1 cellular context compared by ENCODE assay signal in the genomic region with DNA sequence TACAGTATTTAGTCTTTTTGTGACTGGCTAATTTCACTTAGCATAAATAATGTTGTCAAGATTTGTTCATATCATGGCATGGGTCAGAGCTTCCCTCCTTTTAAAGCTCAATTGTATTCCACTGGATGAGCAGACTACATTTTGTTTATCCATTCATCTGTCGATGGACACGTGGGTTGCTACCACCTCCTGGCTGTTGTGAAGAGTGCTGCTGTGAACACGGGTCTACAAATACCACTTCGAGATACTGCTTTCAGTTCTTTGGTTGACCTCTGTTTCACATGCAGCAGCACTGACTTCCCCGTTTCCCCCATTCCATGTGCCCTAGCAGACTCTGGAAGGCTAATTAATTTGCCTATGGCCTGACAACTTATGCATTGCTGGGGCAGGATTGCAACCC.
TF ChIP-seq lines count a peak whose summit lies in the region.

No MANE protein-coding gene starts in this region.

TF ChIP-seq in liver, 16 proteins besides CTCF, POLR2A, EP300 and RAD21 (continued from another document):
- TF ChIP-seq, protein P1, sequence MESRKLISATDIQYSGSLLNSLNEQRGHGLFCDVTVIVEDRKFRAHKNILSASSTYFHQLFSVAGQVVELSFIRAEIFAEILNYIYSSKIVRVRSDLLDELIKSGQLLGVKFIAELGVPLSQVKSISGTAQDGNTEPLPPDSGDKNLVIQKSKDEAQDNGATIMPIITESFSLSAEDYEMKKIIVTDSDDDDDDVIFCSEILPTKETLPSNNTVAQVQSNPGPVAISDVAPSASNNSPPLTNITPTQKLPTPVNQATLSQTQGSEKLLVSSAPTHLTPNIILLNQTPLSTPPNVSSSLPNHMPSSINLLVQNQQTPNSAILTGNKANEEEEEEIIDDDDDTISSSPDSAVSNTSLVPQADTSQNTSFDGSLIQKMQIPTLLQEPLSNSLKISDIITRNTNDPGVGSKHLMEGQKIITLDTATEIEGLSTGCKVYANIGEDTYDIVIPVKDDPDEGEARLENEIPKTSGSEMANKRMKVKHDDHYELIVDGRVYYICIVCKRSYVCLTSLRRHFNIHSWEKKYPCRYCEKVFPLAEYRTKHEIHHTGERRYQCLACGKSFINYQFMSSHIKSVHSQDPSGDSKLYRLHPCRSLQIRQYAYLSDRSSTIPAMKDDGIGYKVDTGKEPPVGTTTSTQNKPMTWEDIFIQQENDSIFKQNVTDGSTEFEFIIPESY (IDR thresholded peaks at IDR 0.05), result no peak
- TF ChIP-seq FOXA2 (IDR thresholded peaks at IDR 0.05) (no peak), NR2F2 (IDR thresholded peaks at IDR 0.05) (no peak)
